ENCODE assay signal across 18 cellular contexts in the genomic region with DNA sequence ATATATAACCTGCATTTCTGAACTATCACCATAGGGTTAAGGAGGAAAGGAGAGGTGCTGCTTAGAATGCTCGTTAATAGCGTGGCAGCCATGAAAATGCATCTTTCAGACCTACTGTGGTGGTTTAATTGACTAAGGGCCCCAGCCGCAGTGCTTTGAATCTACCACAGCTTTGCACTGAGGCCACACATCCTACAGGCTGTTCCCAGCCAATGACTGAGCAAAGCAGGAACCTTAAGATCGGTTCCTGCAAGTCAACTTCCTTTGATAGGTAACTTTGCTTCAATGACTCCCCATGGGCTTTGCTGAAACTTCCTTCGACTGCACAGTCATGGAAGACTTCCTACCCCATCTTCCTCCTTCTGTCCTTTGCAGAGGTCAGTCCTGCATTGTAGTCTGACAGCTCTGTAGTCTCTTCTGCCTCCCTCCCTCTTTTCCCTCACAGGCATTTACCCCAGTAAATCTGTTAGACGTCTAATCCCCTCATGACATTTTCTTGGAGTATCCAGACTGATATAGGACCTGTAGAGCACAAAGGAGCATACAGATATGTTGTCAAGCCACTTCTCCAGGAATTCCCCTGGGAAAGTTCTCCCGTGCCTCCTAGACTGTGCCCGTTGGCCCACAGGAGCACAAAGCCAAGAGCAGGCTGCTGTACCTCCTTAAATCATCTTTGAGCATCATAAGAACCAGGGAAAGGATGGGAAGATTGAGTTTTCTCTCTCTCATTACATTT. TPM values are rescaled to one million over a fixed set of nuclear protein-coding genes. Genes with fewer than 3 reads are reported as not detected.
DNase-seq lines count a peak whose midpoint lies in the region; ATAC-seq and TF ChIP-seq lines count a peak whose summit lies in the region.
"Had no signal": no experiment of that assay in that cellular context is flagged by ENCODE, and none has a peak within 500 bp of the region (broad histone marks: within the 10 kb centered on the region; RNA-seq: fewer than 3 reads in every experiment).

No MANE protein-coding gene starts in this region.

- H3K9me3 ChIP-seq in DOHH2 (ENCODE audit: control insufficient read depth, insufficient read depth, low read length) (no peaks in the 10 kb centered on the region), gastrocnemius medialis (no peaks in the 10 kb centered on the region)
- H3K9me3 ChIP-seq in naive thymus-derived CD4-positive, alpha-beta T cell (ENCODE audit: control insufficient read depth in 2 of 3, low read length in 3 of 3) = no peaks in the 10 kb centered on the region
- H3K9me3 ChIP-seq: esophagus squamous epithelium, Peyer's patch, stomach had no signal

- H3K27ac ChIP-seq in DOHH2 (ENCODE audit: low read depth, low read length) (no peak overlapping the region), gastrocnemius medialis (no peak overlapping the region)
- no peak overlapping the region for H3K27ac ChIP-seq in naive thymus-derived CD4-positive, alpha-beta T cell (ENCODE audit: low read depth, low read length)
- H3K27ac ChIP-seq: esophagus squamous epithelium, Peyer's patch had no signal

- no peaks in the 10 kb centered on the region for H3K9me3 Mint-ChIP-seq in IgD-negative memory B cell
- no peaks in the 10 kb centered on the region for H3K9me3 Mint-ChIP-seq in activated T-cell treated with anti-CD3 and anti-CD28 coated beads, Interleukin-2, amount 50 U/mL, for 4 hours
- H3K9me3 Mint-ChIP-seq in naive thymus-derived CD4-positive, alpha-beta T cell = no peaks in the 10 kb centered on the region

- H3K36me3 ChIP-seq in DOHH2 (ENCODE audit: control insufficient read depth, low read length) (no peaks in the 10 kb centered on the region), gastrocnemius medialis (no peaks in the 10 kb centered on the region)
- H3K36me3 ChIP-seq in naive thymus-derived CD4-positive, alpha-beta T cell (ENCODE audit: control insufficient read depth in 2 of 3, insufficient read depth in 3 of 3, low read length in 3 of 3) = no peaks in the 10 kb centered on the region
- H3K36me3 ChIP-seq: esophagus squamous epithelium, Peyer's patch, stomach had no signal

- TF ChIP-seq CTCF in DOHH2 (IDR thresholded peaks at IDR 0.05; ENCODE audit: low read depth, low read length, poor library complexity, severe bottlenecking) (no peak), gastrocnemius medialis (IDR thresholded peaks at IDR 0.05 in 4 of 5, conservative IDR thresholded peaks at IDR 0.05 in 1 of 5) (no peak)

- peaks cover 37 to 58% (median 51%) of the 10 kb centered on the region in 3 donors for H3K4me1 Mint-ChIP-seq in IgD-negative memory B cell
- peaks cover 41% of the 10 kb centered on the region for H3K4me1 Mint-ChIP-seq in activated T-cell treated with anti-CD3 and anti-CD28 coated beads, Interleukin-2, amount 50 U/mL, for 4 hours (ENCODE audit: low read depth)
- peaks cover 26 to 38% (median 35%) of the 10 kb centered on the region in 7 donors for H3K4me1 Mint-ChIP-seq in naive thymus-derived CD4-positive, alpha-beta T cell

- DNase-seq in activated T-cell treated with anti-CD3 and anti-CD28 coated beads, Interleukin-2, amount 50 U/mL, for 4 hours = peak; percentile 17
- DNase-seq in naive thymus-derived CD4-positive, alpha-beta T cell = no peak
- DNase-seq in AG20443 (ENCODE audit: low spot score) (no peak), HuH-7.5 (ENCODE audit: low spot score) (no peak), gastrocnemius medialis (no peak)
- DNase-seq: esophagus squamous epithelium, GOT3, hippocampal formation, KG1, NCI-H1436, stomach, T-helper 17 cell had no signal

- in situ Hi-C loops in gastrocnemius medialis (cut with MboI; ENCODE audit: low sequenced_read_pairs in 4 of 4) = no loop called here

- POLR2A ChIA-PET in naive thymus-derived CD4-positive, alpha-beta T cell (lab: Charles Lee) = interaction anchor here (0.9 kb wide), 1 partner anchor 76 kb away, joined by 3 read pairs; no protein-coding TSS in a partner anchor

- intact Hi-C loops in naive thymus-derived CD4-positive, alpha-beta T cell (cut with micrococcal nuclease) = loop anchor here in 1 of 2 donors (5.0 kb wide), 1 partner anchor 661 kb away; the partner anchor contains the start of gene TMED3
- intact Hi-C loops in gastrocnemius medialis (cut with DNase I; ENCODE audit: low total_unique reads) = no loop called here

- H3K4me3 ChIP-seq in DOHH2 (ENCODE audit: low read length) (peak overlapping the region; percentile 10; the same call in 1 of the 2 replicates), gastrocnemius medialis (no peak overlapping the region)
- H3K4me3 ChIP-seq in naive thymus-derived CD4-positive, alpha-beta T cell (ENCODE audit: low read length) = no peak overlapping the region
- H3K4me3 ChIP-seq: esophagus squamous epithelium, Peyer's patch, stomach had no signal

- H3K27me3 Mint-ChIP-seq in IgD-negative memory B cell = no peaks in the 10 kb centered on the region
- no peaks in the 10 kb centered on the region for H3K27me3 Mint-ChIP-seq in activated T-cell treated with anti-CD3 and anti-CD28 coated beads, Interleukin-2, amount 50 U/mL, for 4 hours (ENCODE audit: low read depth)
- no peaks in the 10 kb centered on the region for H3K27me3 Mint-ChIP-seq in naive thymus-derived CD4-positive, alpha-beta T cell
- H3K27me3 Mint-ChIP-seq: T-helper 17 cell had no signal

- H4K20me1 ChIP-seq in DOHH2 (ENCODE audit: control insufficient read depth, insufficient read depth, low read depth, low read length) = no peaks in the 10 kb centered on the region

- H3F3A ChIP-seq in DOHH2 (ENCODE audit: control insufficient read depth, insufficient read depth) = peaks cover 22% of the 10 kb centered on the region

- H3K4me3 Mint-ChIP-seq in IgD-negative memory B cell = peak overlapping the region in 1 of 4 donors; percentile 75
- peak overlapping the region; percentile 5 for H3K4me3 Mint-ChIP-seq in activated T-cell treated with anti-CD3 and anti-CD28 coated beads, Interleukin-2, amount 50 U/mL, for 4 hours
- peak overlapping the region in 1 of 10 donors; percentile 0 for H3K4me3 Mint-ChIP-seq in naive thymus-derived CD4-positive, alpha-beta T cell
- H3K4me3 Mint-ChIP-seq: T-helper 17 cell had no signal

- H3K27me3 ChIP-seq in DOHH2 (ENCODE audit: control insufficient read depth, low read length) = no peaks in the 10 kb centered on the region
- no peaks in the 10 kb centered on the region for H3K27me3 ChIP-seq in naive thymus-derived CD4-positive, alpha-beta T cell (ENCODE audit: control insufficient read depth in 2 of 2, insufficient read depth in 2 of 2, low read length in 2 of 2)
- no peaks in the 10 kb centered on the region for H3K27me3 ChIP-seq in gastrocnemius medialis
- H3K27me3 ChIP-seq: Peyer's patch, stomach had no signal

- CTCF ChIA-PET in naive thymus-derived CD4-positive, alpha-beta T cell (lab: Charles Lee) = interaction anchor here (0.6 kb wide), 1 partner anchor 62 kb away, joined by 7 read pairs; no protein-coding TSS in a partner anchor

- peak overlapping the region in 2 of 3 donors; percentile 65 to 90 for H3K27ac Mint-ChIP-seq in IgD-negative memory B cell
- H3K27ac Mint-ChIP-seq in naive thymus-derived CD4-positive, alpha-beta T cell = peak overlapping the region in 8 of 9 donors; percentile 2 to 75 (median 55)
- H3K27ac Mint-ChIP-seq: T-helper 17 cell had no signal

- peak overlapping the region; percentile 36 for H3K4me2 ChIP-seq in DOHH2 (ENCODE audit: low read length)

- H3K79me2 ChIP-seq in DOHH2 (ENCODE audit: control insufficient read depth, low read length) = no peaks in the 10 kb centered on the region

- H3K9me2 ChIP-seq in DOHH2 (replicated peaks; ENCODE audit: control insufficient read depth, low read length) = no peaks in the 10 kb centered on the region

- peak; percentile 10 to 11 for ATAC-seq in activated T-cell treated with anti-CD3 and anti-CD28 coated beads, Interleukin-2, amount 50 U/mL, for 4 hours
- ATAC-seq in naive thymus-derived CD4-positive, alpha-beta T cell = no peak
- no peak for ATAC-seq in gastrocnemius medialis
- ATAC-seq: T-helper 17 cell had no signal

- TF ChIP-seq POLR2A in gastrocnemius medialis (IDR thresholded peaks at IDR 0.05) = no peak

- H3K4me1 ChIP-seq in DOHH2 (ENCODE audit: control insufficient read depth, low read length) (peaks cover 66% of the 10 kb centered on the region), gastrocnemius medialis (no peaks in the 10 kb centered on the region)
- H3K4me1 ChIP-seq in naive thymus-derived CD4-positive, alpha-beta T cell (ENCODE audit: control insufficient read depth in 2 of 2, insufficient read depth in 2 of 2, low read length in 2 of 2) = peaks cover 10 to 19% of the 10 kb centered on the region in 2 donors

- no peaks in the 10 kb centered on the region for H3K36me3 Mint-ChIP-seq in IgD-negative memory B cell
- H3K36me3 Mint-ChIP-seq in activated T-cell treated with anti-CD3 and anti-CD28 coated beads, Interleukin-2, amount 50 U/mL, for 4 hours (ENCODE audit: insufficient read depth) = peaks cover 7% of the 10 kb centered on the region
- H3K36me3 Mint-ChIP-seq in naive thymus-derived CD4-positive, alpha-beta T cell = no peaks in the 10 kb centered on the region

RNA-seq across cellular contexts. Expression of gene BCL2A1, which starts 2.6 kb away (rescaled TPM):
- 75.8 TPM for polyA plus RNA-seq in IgD-negative memory B cell
- total RNA-seq in activated T-cell treated with anti-CD3 and anti-CD28 coated beads, Interleukin-2, amount 50 U/mL, for 4 hours = 100 to 1,000 TPM; 274 to 308 (median 298) TPM
- total RNA-seq in naive thymus-derived CD4-positive, alpha-beta T cell = 100 to 1,000 TPM in 1 of 5 experiments, 10 to 100 TPM in 4; 27.3 to 119 (median 31.0) TPM
- 10 to 100 TPM; 28.1 to 29.4 TPM for polyA plus RNA-seq in naive thymus-derived CD4-positive, alpha-beta T cell
- 1 to 10 TPM in 1 of 4 donors, not detected in 3; 3.8 TPM for total RNA-seq in gastrocnemius medialis
- total RNA-seq: G401, myocyte, NCI-H460 had no signal

Comparison
In these comparisons a context has a peak if more than half of its experiments do, and no peak if none do; other contexts are left out.
1. ATAC-seq: peak in activated T-cell treated with anti-CD3 and anti-CD28 coated beads, Interleukin-2, amount 50 U/mL, for 4 hours (2 of 2); none in naive thymus-derived CD4-positive, alpha-beta T cell (single experiment) and gastrocnemius medialis (0 of 2).
2. RNA of gene BCL2A1, which starts 2.6 kb away (total RNA-seq): 274 to 308 TPM in activated T-cell treated with anti-CD3 and anti-CD28 coated beads, Interleukin-2, amount 50 U/mL, for 4 hours and 27.3 to 119 TPM in naive thymus-derived CD4-positive, alpha-beta T cell; 3.8 TPM in gastrocnemius medialis; every median in the first group is over 4 times any median in the second.